5 cellular contexts compared by ENCODE assay signal in genomic region chr9:35374910-35375309, GRCh38.
"Had no signal": no experiment of that assay in that cellular context is flagged by ENCODE, and none has a peak within 500 bp of the region (broad histone marks: within the 10 kb centered on the region; RNA-seq: fewer than 3 reads in every experiment).

No MANE protein-coding gene starts in this region.

- DNase-seq: H9, HCEC 1CT, IMR-90 had no signal

- ATAC-seq: GM23338, K562 had no signal

- H3K4me3 ChIP-seq: GM23338, K562 had no signal
